18 cellular contexts compared by ENCODE assay signal in genomic region chr6:77015350-77015749, GRCh38.
A peak's percentile ranks its signal among the peaks of the same experiment; 100 is the strongest.
DNase-seq lines count a peak whose midpoint lies in the region; TF ChIP-seq lines count a peak whose summit lies in the region.
"Had no signal": no experiment of that assay in that cellular context is flagged by ENCODE, and none has a peak within 500 bp of the region (broad histone marks: within the 10 kb centered on the region; RNA-seq: fewer than 3 reads in every experiment).

No MANE protein-coding gene starts in this region.

- no peaks in the 10 kb centered on the region for H3K36me3 Mint-ChIP-seq in activated naive CD4-positive, alpha-beta T cell treated with anti-CD3 and anti-CD28 coated beads, Interleukin-2, amount 10 ng/mL, durations not matched to agents 7 days and 5 days
- H3K36me3 Mint-ChIP-seq: activated naive CD8-positive, alpha-beta T cell treated with anti-CD3 and anti-CD28 coated beads for 36 hours; naive B cell had no signal

- intact Hi-C loops in tibial artery (cut with DNase I; ENCODE audit: low total_unique reads) = no loop called here

- H3K36me3 ChIP-seq in hepatocyte (replicated peaks; ENCODE audit: insufficient read depth, low read depth) (no peaks in the 10 kb centered on the region), tibial artery (no peaks in the 10 kb centered on the region)
- H3K36me3 ChIP-seq: colonic mucosa, prostate gland, vagina had no signal

- DNase-seq in AG08395 (ENCODE audit: low spot score) (peak; percentile 4), LHCN-M2 (ENCODE audit: low read depth) (peak; percentile 66), cardiac fibroblast (ENCODE audit: low read depth in 2 of 2) (peak; percentile 45 to 67), hepatocyte (ENCODE audit: low spot score) (peak; percentile 9), medulla oblongata (ENCODE audit: extremely low spot score) (no peak), tibial artery (no peak)
- DNase-seq in activated naive CD4-positive, alpha-beta T cell treated with anti-CD3 and anti-CD28 coated beads, Interleukin-2, amount 50 U/mL, for 16 hours = no peak
- DNase-seq in activated naive CD4-positive, alpha-beta T cell treated with anti-CD3 and anti-CD28 coated beads, Interleukin-2, amount 10 ng/mL, durations not matched to agents 7 days and 5 days = no peak
- DNase-seq: activated CD4-positive, CD25-positive, alpha-beta regulatory T cell treated with anti-CD3 and anti-CD28 coated beads, Interleukin-2, amount 50 U/mL, for 72 hours; activated naive CD8-positive, alpha-beta T cell treated with anti-CD3 and anti-CD28 coated beads for 36 hours; colonic mucosa; KBM-7; naive B cell; NCI-H1417 had no signal

- 70% methylated on average over 1 of the region's 1 CpG for WGBS in hepatocyte (ENCODE audit: low lambda C conversion rate, missing lambda C conversion rate)

- H3K9me3 ChIP-seq in hepatocyte (ENCODE audit: low read depth) (no peaks in the 10 kb centered on the region), tibial artery (peaks cover 0 to 6% (median 0%) of the 10 kb centered on the region in 3 donors)
- H3K9me3 ChIP-seq: colonic mucosa, prostate gland, vagina had no signal

- H3K4me2 ChIP-seq in hepatocyte = no peak overlapping the region

- no peak overlapping the region for H3K27ac ChIP-seq in hepatocyte
- H3K27ac ChIP-seq in tibial artery = peak overlapping the region in 1 of 2 donors; percentile 28
- H3K27ac ChIP-seq: colonic mucosa, prostate gland, vagina had no signal

- no peaks in the 10 kb centered on the region for H3K27me3 ChIP-seq in hepatocyte
- H3K27me3 ChIP-seq in tibial artery = no peaks in the 10 kb centered on the region
- H3K27me3 ChIP-seq: colonic mucosa, vagina had no signal

- no peaks in the 10 kb centered on the region for H3K79me2 ChIP-seq in hepatocyte

- CTCF ChIA-PET in activated naive CD4-positive, alpha-beta T cell treated with anti-CD3 and anti-CD28 coated beads, Interleukin-2, amount 10 ng/mL, durations not matched to agents 7 days and 5 days (lab: Charles Lee) = no interaction called here

- H3K4me3 ChIP-seq in cardiac fibroblast (replicated peaks in 1 of 2; ENCODE audit: low read depth in 2 of 2, low read length in 2 of 2) (no peak overlapping the region), hepatocyte (no peak overlapping the region), tibial artery (no peak overlapping the region)
- H3K4me3 ChIP-seq: colonic mucosa, prostate gland, vagina had no signal

- H3K27ac Mint-ChIP-seq in activated naive CD4-positive, alpha-beta T cell treated with anti-CD3 and anti-CD28 coated beads, Interleukin-2, amount 10 ng/mL, durations not matched to agents 7 days and 5 days = no peak overlapping the region
- H3K27ac Mint-ChIP-seq: activated naive CD8-positive, alpha-beta T cell treated with anti-CD3 and anti-CD28 coated beads for 36 hours; B cell; naive B cell; stimulated activated naive CD8-positive, alpha-beta T cell treated with anti-CD3 and anti-CD28 coated beads, Interleukin-15, Interleukin-2, amounts not matched to agents 100 ng/mL and 50 ng/mL, for 24 hours had no signal

- peaks cover 10% of the 10 kb centered on the region for H3K9me3 Mint-ChIP-seq in activated naive CD4-positive, alpha-beta T cell treated with anti-CD3 and anti-CD28 coated beads, Interleukin-2, amount 10 ng/mL, durations not matched to agents 7 days and 5 days
- H3K9me3 Mint-ChIP-seq: activated naive CD8-positive, alpha-beta T cell treated with anti-CD3 and anti-CD28 coated beads for 36 hours had no signal

- no peaks in the 10 kb centered on the region for H3K9me2 ChIP-seq in hepatocyte (replicated peaks; ENCODE audit: insufficient read depth)

- H4K20me1 ChIP-seq in hepatocyte (ENCODE audit: insufficient read depth, poor library complexity, severe bottlenecking) = no peaks in the 10 kb centered on the region

- no peaks in the 10 kb centered on the region for H3K27me3 Mint-ChIP-seq in activated naive CD4-positive, alpha-beta T cell treated with anti-CD3 and anti-CD28 coated beads, Interleukin-2, amount 10 ng/mL, durations not matched to agents 7 days and 5 days
- H3K27me3 Mint-ChIP-seq: activated naive CD8-positive, alpha-beta T cell treated with anti-CD3 and anti-CD28 coated beads for 36 hours; B cell; naive B cell; stimulated activated naive CD8-positive, alpha-beta T cell treated with anti-CD3 and anti-CD28 coated beads, Interleukin-15, Interleukin-2, amounts not matched to agents 100 ng/mL and 50 ng/mL, for 24 hours had no signal

- H3K4me1 Mint-ChIP-seq in activated naive CD4-positive, alpha-beta T cell treated with anti-CD3 and anti-CD28 coated beads, Interleukin-2, amount 10 ng/mL, durations not matched to agents 7 days and 5 days = no peaks in the 10 kb centered on the region
- H3K4me1 Mint-ChIP-seq: activated naive CD8-positive, alpha-beta T cell treated with anti-CD3 and anti-CD28 coated beads for 36 hours; B cell; naive B cell had no signal

- no peak overlapping the region for H3K4me3 Mint-ChIP-seq in activated naive CD4-positive, alpha-beta T cell treated with anti-CD3 and anti-CD28 coated beads, Interleukin-2, amount 10 ng/mL, durations not matched to agents 7 days and 5 days
- H3K4me3 Mint-ChIP-seq: activated naive CD8-positive, alpha-beta T cell treated with anti-CD3 and anti-CD28 coated beads for 36 hours; B cell; naive B cell; stimulated activated naive CD8-positive, alpha-beta T cell treated with anti-CD3 and anti-CD28 coated beads, Interleukin-15, Interleukin-2, amounts not matched to agents 100 ng/mL and 50 ng/mL, for 24 hours had no signal

- H2AFZ ChIP-seq in hepatocyte = no peak overlapping the region

- H3K4me1 ChIP-seq in hepatocyte (ENCODE audit: insufficient read depth) (no peaks in the 10 kb centered on the region), tibial artery (no peaks in the 10 kb centered on the region)
- H3K4me1 ChIP-seq: colonic mucosa, prostate gland, vagina had no signal

- TF ChIP-seq CTCF in cardiac fibroblast (IDR thresholded peaks at IDR 0.05; ENCODE audit: low read depth, low read length) = no peak
- no peak for TF ChIP-seq CTCF in hepatocyte (IDR thresholded peaks at IDR 0.05; ENCODE audit: poor library complexity)
- no peak for TF ChIP-seq CTCF in tibial artery (IDR thresholded peaks at IDR 0.05)

Comparison
In these comparisons a context has a peak if more than half of its experiments do, and no peak if none do; other contexts are left out.
1. DNase-seq: peak in AG08395 (single experiment), LHCN-M2 (single experiment), cardiac fibroblast (2 of 2) and hepatocyte (single experiment); none in activated naive CD4-positive, alpha-beta T cell treated with anti-CD3 and anti-CD28 coated beads, Interleukin-2, amount 50 U/mL, for 16 hours (single experiment), medulla oblongata (single experiment), activated naive CD4-positive, alpha-beta T cell treated with anti-CD3 and anti-CD28 coated beads, Interleukin-2, amount 10 ng/mL, durations not matched to agents 7 days and 5 days (single experiment) and tibial artery (0 of 2).